ENCODE assay signal across 1 cellular context in the genomic region with DNA sequence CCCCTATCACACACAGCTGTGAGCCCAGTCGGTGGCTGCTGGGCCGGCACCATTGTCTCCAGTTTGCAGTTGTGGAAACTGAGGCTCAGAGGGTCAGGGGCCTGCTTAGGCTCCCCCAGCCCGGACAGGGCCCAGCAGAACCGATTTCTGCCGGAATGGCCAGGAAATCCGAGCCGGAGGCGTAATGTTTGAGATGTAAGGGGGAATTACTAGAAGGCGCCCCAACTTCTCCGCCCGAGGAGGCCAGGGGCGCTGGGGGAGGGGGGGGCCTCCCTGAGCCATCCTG.
TF ChIP-seq lines count a peak whose summit lies in the region.

No MANE protein-coding gene starts in this region.

TF ChIP-seq in GM12878, 131 proteins besides CTCF, POLR2A, EP300 and RAD21:
- TF ChIP-seq BHLHE40 (IDR thresholded peaks at IDR 0.05; ENCODE audit: borderline replicate concordance in 1 of 2, low read depth in 2 of 2, low read length in 1 of 2) (no peak), KAT2A (conservative IDR thresholded peaks at IDR 0.05; ENCODE audit: control insufficient read depth, low read depth, low read length) (no peak), PML (IDR thresholded peaks at IDR 0.05; ENCODE audit: low read length) (no peak), CHD4 (IDR thresholded peaks at IDR 0.05) (no peak), MTA2 (IDR thresholded peaks at IDR 0.05; ENCODE audit: low read depth) (no peak), ETV6 (conservative IDR thresholded peaks at IDR 0.05 in 1 of 2, IDR thresholded peaks at IDR 0.05 in 1 of 2; ENCODE audit: borderline replicate concordance in 1 of 2, low read depth in 1 of 2) (no peak), JUNB (IDR thresholded peaks at IDR 0.05) (no peak), EED (IDR thresholded peaks at IDR 0.05; ENCODE audit: low read depth) (no peak), IKZF2 (IDR thresholded peaks at IDR 0.05) (no peak), HDAC6 (IDR thresholded peaks at IDR 0.05; ENCODE audit: unreplicated experiment) (no peak), BMI1 (IDR thresholded peaks at IDR 0.05; ENCODE audit: borderline replicate concordance) (no peak), HDGF (IDR thresholded peaks at IDR 0.05) (no peak), ZSCAN29 (IDR thresholded peaks at IDR 0.05) (no peak), MYC (IDR thresholded peaks at IDR 0.05; ENCODE audit: insufficient read depth, insufficient read length, insufficient replicate concordance, low read length, severe bottlenecking) (no peak), IRF4 (IDR thresholded peaks at IDR 0.05; ENCODE audit: low read depth, low read length) (no peak), TBL1XR1 (IDR thresholded peaks at IDR 0.05; ENCODE audit: low read depth, low read length) (no peak), ESRRA (IDR thresholded peaks at IDR 0.05; ENCODE audit: low read length) (no peak)
- TF ChIP-seq, protein P1, sequence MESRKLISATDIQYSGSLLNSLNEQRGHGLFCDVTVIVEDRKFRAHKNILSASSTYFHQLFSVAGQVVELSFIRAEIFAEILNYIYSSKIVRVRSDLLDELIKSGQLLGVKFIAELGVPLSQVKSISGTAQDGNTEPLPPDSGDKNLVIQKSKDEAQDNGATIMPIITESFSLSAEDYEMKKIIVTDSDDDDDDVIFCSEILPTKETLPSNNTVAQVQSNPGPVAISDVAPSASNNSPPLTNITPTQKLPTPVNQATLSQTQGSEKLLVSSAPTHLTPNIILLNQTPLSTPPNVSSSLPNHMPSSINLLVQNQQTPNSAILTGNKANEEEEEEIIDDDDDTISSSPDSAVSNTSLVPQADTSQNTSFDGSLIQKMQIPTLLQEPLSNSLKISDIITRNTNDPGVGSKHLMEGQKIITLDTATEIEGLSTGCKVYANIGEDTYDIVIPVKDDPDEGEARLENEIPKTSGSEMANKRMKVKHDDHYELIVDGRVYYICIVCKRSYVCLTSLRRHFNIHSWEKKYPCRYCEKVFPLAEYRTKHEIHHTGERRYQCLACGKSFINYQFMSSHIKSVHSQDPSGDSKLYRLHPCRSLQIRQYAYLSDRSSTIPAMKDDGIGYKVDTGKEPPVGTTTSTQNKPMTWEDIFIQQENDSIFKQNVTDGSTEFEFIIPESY (IDR thresholded peaks at IDR 0.05) = no peak
- TF ChIP-seq, protein P2, sequence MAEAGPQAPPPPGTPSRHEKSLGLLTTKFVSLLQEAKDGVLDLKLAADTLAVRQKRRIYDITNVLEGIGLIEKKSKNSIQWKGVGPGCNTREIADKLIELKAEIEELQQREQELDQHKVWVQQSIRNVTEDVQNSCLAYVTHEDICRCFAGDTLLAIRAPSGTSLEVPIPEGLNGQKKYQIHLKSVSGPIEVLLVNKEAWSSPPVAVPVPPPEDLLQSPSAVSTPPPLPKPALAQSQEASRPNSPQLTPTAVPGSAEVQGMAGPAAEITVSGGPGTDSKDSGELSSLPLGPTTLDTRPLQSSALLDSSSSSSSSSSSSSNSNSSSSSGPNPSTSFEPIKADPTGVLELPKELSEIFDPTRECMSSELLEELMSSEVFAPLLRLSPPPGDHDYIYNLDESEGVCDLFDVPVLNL (IDR thresholded peaks at IDR 0.05; ENCODE audit: low read depth, low read length) = no peak
